Comparison of ENCODE assay signal across 8 cellular contexts in the genomic region with DNA sequence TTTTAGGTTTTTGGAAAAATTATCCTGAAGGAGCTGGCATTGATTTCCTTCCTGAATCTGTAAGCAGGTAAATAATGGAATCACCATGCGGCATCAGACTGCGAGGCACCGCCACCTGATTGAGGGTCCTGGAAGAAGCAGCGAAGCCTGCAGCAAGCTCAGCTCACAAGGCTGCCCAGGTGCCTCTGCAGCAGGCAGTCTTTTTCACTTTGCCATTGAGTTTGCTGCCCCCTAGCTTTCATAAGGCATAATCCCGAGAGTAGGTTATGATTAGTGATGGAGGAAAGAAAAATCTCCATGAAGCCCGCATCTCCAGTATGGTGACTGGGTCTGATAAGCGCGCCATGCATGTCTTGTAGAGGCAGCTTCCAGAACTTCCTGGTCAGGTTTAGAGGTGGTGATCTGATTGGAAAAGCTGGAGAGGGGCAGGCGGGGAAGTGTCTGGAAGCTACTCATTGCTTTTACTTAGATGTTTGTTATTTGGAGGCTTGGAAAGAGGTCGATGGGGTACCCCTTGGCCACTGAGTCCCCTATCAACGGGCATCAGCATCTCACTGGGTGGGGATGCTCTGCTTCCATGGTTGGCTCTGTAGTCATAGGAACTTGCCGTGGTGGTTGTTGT. TPM values are rescaled to one million over a fixed set of nuclear protein-coding genes. Genes with fewer than 3 reads are reported as not detected.
DNase-seq lines count a peak whose midpoint lies in the region; ATAC-seq and TF ChIP-seq lines count a peak whose summit lies in the region.

No MANE protein-coding gene starts in this region.

- H3K4me1 Mint-ChIP-seq in WTC11 (no peaks in the 10 kb centered on the region), nephron (no peaks in the 10 kb centered on the region)

- CTCF ChIA-PET in WTC11 (lab: Charles Lee) = interaction anchor here (0.6 to 2.6 kb wide), 36 partner anchors 10 to 422 kb away, joined by 3 to 47 read pairs (median 4); partner anchors contain the start of genes RAET1L and ULBP3

- POLR2A ChIA-PET in WTC11 (lab: Charles Lee) = interaction anchor here (0.9 to 1.2 kb wide), 2 partner anchors 326 to 384 kb away, joined by 3 to 5 read pairs; partner anchors contain the start of gene ULBP3

- peak; percentile 73 for ATAC-seq in GM21576 (IDR thresholded peaks at IDR 0.05; ENCODE audit: unreplicated experiment)
- peak; percentile 96 for ATAC-seq in WTC11
- ATAC-seq in HG03469 (IDR thresholded peaks at IDR 0.05; ENCODE audit: unreplicated experiment) = no peak
- ATAC-seq in GM18517 (IDR thresholded peaks at IDR 0.05; ENCODE audit: unreplicated experiment) = no peak

- no peak overlapping the region for H3K27ac Mint-ChIP-seq in WTC11
- no peak overlapping the region for H3K27ac Mint-ChIP-seq in nephron

- H3K9me3 Mint-ChIP-seq in WTC11 (no peaks in the 10 kb centered on the region), nephron (no peaks in the 10 kb centered on the region)

- TF ChIP-seq CTCF in WTC11 (IDR thresholded peaks at IDR 0.05) = peak; percentile 51
- TF ChIP-seq CTCF in nephron (IDR thresholded peaks at IDR 0.05; ENCODE audit: unreplicated experiment in 3 of 3) = peak; percentile 62 to 83 (median 77)

- H3K27me3 Mint-ChIP-seq in WTC11 (ENCODE audit: low read depth) (peaks cover 11% of the 10 kb centered on the region), nephron (ENCODE audit: low read depth) (peaks cover 6% of the 10 kb centered on the region)

- no peak overlapping the region for H3K4me3 Mint-ChIP-seq in WTC11
- H3K4me3 Mint-ChIP-seq in nephron = no peak overlapping the region

- DNase-seq in DMS153 treated with DMSO at 0.1 percent for 48 hours (lab: John Stamatoyannopoulos, UW; ENCODE audit: unreplicated experiment) (peak; percentile 21), NCI-H2107 treated with DMSO at 0.1 percent for 48 hours (lab: John Stamatoyannopoulos, UW; ENCODE audit: unreplicated experiment) (peak; percentile 68), WTC11 (ENCODE audit: low spot score) (peak; percentile 63), fibroblast of gingiva (ENCODE audit: low read depth) (peak; percentile 35)

- H3K36me3 Mint-ChIP-seq in WTC11 = no peaks in the 10 kb centered on the region
- no peaks in the 10 kb centered on the region for H3K36me3 Mint-ChIP-seq in nephron (ENCODE audit: low read depth)

TF ChIP-seq in WTC11, 78 proteins besides CTCF, POLR2A, EP300 and RAD21:
- TF ChIP-seq TEAD1 (CRISPR knock-in tag; IDR thresholded peaks at IDR 0.05) (0 out of 2 replicates have a peak, but pooled peaks have one; percentile 34), E2F1 (CRISPR knock-in tag; IDR thresholded peaks at IDR 0.05) (no peak), MAX (CRISPR knock-in tag; IDR thresholded peaks at IDR 0.05) (peak; percentile 64; the same call in 1 of the 2 replicates)

RNA-seq across cellular contexts. Expression of gene IYD, which starts 26.7 kb away (rescaled TPM):
- 0.07 TPM in 1 of 3 replicates, not detected in the others for total RNA-seq in WTC11 (2021)

Comparison
In these comparisons a context has a peak if more than half of its experiments do, and no peak if none do; other contexts are left out.
1. ATAC-seq: peak in GM21576 (single experiment) and WTC11 (single experiment); none in HG03469 (single experiment) and GM18517 (single experiment).
2. Peak in every context shown above with its lines, with median percentiles within 50 percentile points of each other: DNase-seq.